Comparison of ENCODE assay signal across 21 cellular contexts in the genomic region with DNA sequence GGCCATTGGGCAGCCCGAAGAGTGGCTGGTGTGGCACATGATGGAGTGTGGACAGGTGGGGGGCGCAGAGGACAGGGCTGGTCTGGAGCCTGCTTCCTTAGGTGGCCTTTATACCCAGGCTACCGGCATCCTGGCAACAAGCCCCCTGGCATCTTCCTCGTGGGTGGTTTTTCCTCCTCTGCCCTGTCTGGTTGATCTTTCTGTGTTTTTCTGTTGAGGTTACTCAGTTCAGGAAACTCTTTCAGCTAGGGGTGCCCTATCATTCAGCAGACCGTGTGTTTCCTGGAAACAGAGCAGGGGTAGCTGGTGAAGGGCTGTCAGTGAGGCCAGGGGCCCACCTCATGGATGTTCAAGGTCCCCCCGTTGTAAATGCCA. TPM values are rescaled to one million over a fixed set of nuclear protein-coding genes. Genes with fewer than 3 reads are reported as not detected.
DNase-seq lines count a peak whose midpoint lies in the region; ATAC-seq and TF ChIP-seq lines count a peak whose summit lies in the region.
"Had no signal": no experiment of that assay in that cellular context is flagged by ENCODE, and none has a peak within 500 bp of the region (broad histone marks: within the 10 kb centered on the region; RNA-seq: fewer than 3 reads in every experiment).

A gene with protein sequence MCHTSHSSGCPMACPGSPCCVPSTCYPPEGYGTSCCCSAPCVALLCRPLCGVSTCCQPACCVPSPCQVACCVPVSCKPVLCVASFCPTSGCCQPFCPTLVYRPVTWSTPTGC (minus strand): TSS at position 84 of the 375 bp plus-strand sequence. CDS start 45 bp downstream, at position 39.

- CTCF ChIA-PET in activated CD4-positive, alpha-beta memory T cell treated with anti-CD3 and anti-CD28 coated beads, Interleukin-2, amount 10 ng/mL, durations not matched to agents 7 days and 5 days (lab: Charles Lee), result interaction anchor here (0.9 kb wide), 1 partner anchor 10 kb away, joined by 3 read pairs; no protein-coding TSS in a partner anchor
- CTCF ChIA-PET in naive thymus-derived CD4-positive, alpha-beta T cell (lab: Charles Lee), result interaction anchor here (0.6 to 1.3 kb wide), 2 partner anchors 12 to 44 kb away, joined by 3 to 4 read pairs; a partner anchor contains a TSS

- no peak for TF ChIP-seq CTCF in prostate gland (IDR thresholded peaks at IDR 0.05)

- H3K4me3 Mint-ChIP-seq in activated naive CD8-positive, alpha-beta T cell, result peak within 1 kb of the TSS; percentile 57
- no peak within 1 kb of the TSS for H3K4me3 Mint-ChIP-seq in activated naive CD8-positive, alpha-beta T cell treated with anti-CD3 and anti-CD28 coated beads, Interleukin-2, amount 50 U/mL, for 24 hours
- no peak within 1 kb of the TSS for H3K4me3 Mint-ChIP-seq in activated CD4-positive, alpha-beta memory T cell treated with anti-CD3 and anti-CD28 coated beads, Interleukin-2, amount 10 ng/mL, durations not matched to agents 7 days and 5 days
- H3K4me3 Mint-ChIP-seq in naive thymus-derived CD4-positive, alpha-beta T cell, result peak within 1 kb of the TSS in 9 of 10 donors; percentile 38 to 77 (median 72)

- no peaks in the 10 kb centered on the region for H3K27me3 Mint-ChIP-seq in activated naive CD8-positive, alpha-beta T cell
- H3K27me3 Mint-ChIP-seq in activated naive CD8-positive, alpha-beta T cell treated with anti-CD3 and anti-CD28 coated beads, Interleukin-2, amount 50 U/mL, for 24 hours, result no peaks in the 10 kb centered on the region
- H3K27me3 Mint-ChIP-seq in activated CD4-positive, alpha-beta memory T cell treated with anti-CD3 and anti-CD28 coated beads, Interleukin-2, amount 10 ng/mL, durations not matched to agents 7 days and 5 days, result no peaks in the 10 kb centered on the region
- H3K27me3 Mint-ChIP-seq in naive thymus-derived CD4-positive, alpha-beta T cell, result no peaks in the 10 kb centered on the region

- H3K9me3 Mint-ChIP-seq in activated naive CD8-positive, alpha-beta T cell (ENCODE audit: low read depth), result peaks cover 6% of the 10 kb centered on the region
- H3K9me3 Mint-ChIP-seq in activated naive CD8-positive, alpha-beta T cell treated with anti-CD3 and anti-CD28 coated beads, Interleukin-2, amount 50 U/mL, for 24 hours, result peaks cover 17% of the 10 kb centered on the region
- H3K9me3 Mint-ChIP-seq in activated CD4-positive, alpha-beta memory T cell treated with anti-CD3 and anti-CD28 coated beads, Interleukin-2, amount 10 ng/mL, durations not matched to agents 7 days and 5 days, result peaks cover 31% of the 10 kb centered on the region
- H3K9me3 Mint-ChIP-seq in naive thymus-derived CD4-positive, alpha-beta T cell, result peaks cover 7 to 58% (median 39%) of the 10 kb centered on the region in 11 donors

- peak within 1 kb of the TSS; percentile 47 for H3K27ac ChIP-seq in naive thymus-derived CD4-positive, alpha-beta T cell (ENCODE audit: low read depth, low read length)
- no peak within 1 kb of the TSS for H3K27ac ChIP-seq in prostate gland
- H3K27ac ChIP-seq: C4-2B, neutrophil, testis, vagina had no signal

- H3K27me3 ChIP-seq in naive thymus-derived CD4-positive, alpha-beta T cell (ENCODE audit: control insufficient read depth in 2 of 2, insufficient read depth in 2 of 2, low read length in 2 of 2), result no peaks in the 10 kb centered on the region
- H3K27me3 ChIP-seq in prostate gland (replicated peaks; ENCODE audit: insufficient read depth), result no peaks in the 10 kb centered on the region
- H3K27me3 ChIP-seq: neutrophil, testis, vagina had no signal

- no peak for ATAC-seq in activated naive CD8-positive, alpha-beta T cell treated with anti-CD3 and anti-CD28 coated beads, Interleukin-2, amount 50 U/mL, for 24 hours
- no peak for ATAC-seq in naive thymus-derived CD4-positive, alpha-beta T cell
- ATAC-seq in HG03521 (IDR thresholded peaks at IDR 0.05; ENCODE audit: unreplicated experiment) (no peak), GM21717 (IDR thresholded peaks at IDR 0.05; ENCODE audit: unreplicated experiment) (no peak)

- 77% methylated on average over 5 of the region's 6 CpGs for WGBS in prostate gland

- no peak for DNase-seq in activated naive CD8-positive, alpha-beta T cell treated with anti-CD3 and anti-CD28 coated beads, Interleukin-2, amount 50 U/mL, for 24 hours
- DNase-seq in activated CD4-positive, alpha-beta memory T cell treated with anti-CD3 and anti-CD28 coated beads, Interleukin-2, amount 10 ng/mL, durations not matched to agents 7 days and 5 days, result no peak
- DNase-seq in naive thymus-derived CD4-positive, alpha-beta T cell, result peak in 5 of 9 donors; percentile 18 to 48 (median 38)
- no peak for DNase-seq in mucosa of gallbladder (ENCODE audit: low spot score)
- no peak for DNase-seq in prostate gland (ENCODE audit: low spot score)
- DNase-seq: EL, Kasumi-1, MV-4-11, testis had no signal

- peaks cover 67% of the 10 kb centered on the region for H3K4me1 Mint-ChIP-seq in activated naive CD8-positive, alpha-beta T cell (ENCODE audit: low read depth)
- peaks cover 52% of the 10 kb centered on the region for H3K4me1 Mint-ChIP-seq in activated naive CD8-positive, alpha-beta T cell treated with anti-CD3 and anti-CD28 coated beads, Interleukin-2, amount 50 U/mL, for 24 hours
- peaks cover 58% of the 10 kb centered on the region for H3K4me1 Mint-ChIP-seq in activated CD4-positive, alpha-beta memory T cell treated with anti-CD3 and anti-CD28 coated beads, Interleukin-2, amount 10 ng/mL, durations not matched to agents 7 days and 5 days
- H3K4me1 Mint-ChIP-seq in naive thymus-derived CD4-positive, alpha-beta T cell, result peaks cover 42 to 65% (median 61%) of the 10 kb centered on the region in 7 donors

- H3K4me1 ChIP-seq in naive thymus-derived CD4-positive, alpha-beta T cell (ENCODE audit: control insufficient read depth in 2 of 2, insufficient read depth in 2 of 2, low read length in 2 of 2), result peaks cover 51 to 60% of the 10 kb centered on the region in 2 donors
- no peaks in the 10 kb centered on the region for H3K4me1 ChIP-seq in prostate gland (replicated peaks)
- H3K4me1 ChIP-seq: HAP-1, testis, vagina had no signal

- TF ChIP-seq POLR2A in prostate gland (IDR thresholded peaks at IDR 0.05), result no peak

- peaks cover 0 to 22% (median 7%) of the 10 kb centered on the region in 3 experiments for H3K9me3 ChIP-seq in naive thymus-derived CD4-positive, alpha-beta T cell (ENCODE audit: control insufficient read depth in 2 of 3, low read length in 3 of 3)
- no peaks in the 10 kb centered on the region for H3K9me3 ChIP-seq in prostate gland
- H3K9me3 ChIP-seq: HAP-1, testis, vagina had no signal

- intact Hi-C loops in naive thymus-derived CD4-positive, alpha-beta T cell (cut with micrococcal nuclease), result loop anchor here in 1 of 2 donors (10.0 kb wide), 1 partner anchor 70 kb away; a partner anchor contains a TSS
- intact Hi-C loops in prostate gland (cut with DNase I), result no loop called here

- no peaks in the 10 kb centered on the region for H3K36me3 ChIP-seq in naive thymus-derived CD4-positive, alpha-beta T cell (ENCODE audit: control insufficient read depth in 2 of 3, insufficient read depth in 3 of 3, low read length in 3 of 3)
- H3K36me3 ChIP-seq in prostate gland, result no peaks in the 10 kb centered on the region
- H3K36me3 ChIP-seq: HAP-1, neutrophil, vagina had no signal

- POLR2A ChIA-PET in activated CD4-positive, alpha-beta memory T cell treated with anti-CD3 and anti-CD28 coated beads, Interleukin-2, amount 10 ng/mL, durations not matched to agents 7 days and 5 days (lab: Charles Lee), result interaction anchor here (2.2 kb wide), 1 partner anchor 35 kb away, joined by 9 read pairs; no protein-coding TSS in a partner anchor
- POLR2A ChIA-PET in naive thymus-derived CD4-positive, alpha-beta T cell (lab: Charles Lee), result interaction anchor here (0.9 to 1.8 kb wide), 4 partner anchors 13 to 107 kb away, joined by 3 to 6 read pairs (median 4); a partner anchor contains a TSS

- no peak within 1 kb of the TSS for H3K4me3 ChIP-seq in naive thymus-derived CD4-positive, alpha-beta T cell (ENCODE audit: low read length)
- no peak within 1 kb of the TSS for H3K4me3 ChIP-seq in prostate gland
- H3K4me3 ChIP-seq: HAP-1, lung, skin epidermis, testis, vagina had no signal

- H3K36me3 Mint-ChIP-seq in activated naive CD8-positive, alpha-beta T cell, result peaks cover 9% of the 10 kb centered on the region
- peaks cover 6% of the 10 kb centered on the region for H3K36me3 Mint-ChIP-seq in activated naive CD8-positive, alpha-beta T cell treated with anti-CD3 and anti-CD28 coated beads, Interleukin-2, amount 50 U/mL, for 24 hours (ENCODE audit: low read depth)
- peaks cover 48% of the 10 kb centered on the region for H3K36me3 Mint-ChIP-seq in activated CD4-positive, alpha-beta memory T cell treated with anti-CD3 and anti-CD28 coated beads, Interleukin-2, amount 10 ng/mL, durations not matched to agents 7 days and 5 days (ENCODE audit: low read depth)
- H3K36me3 Mint-ChIP-seq in naive thymus-derived CD4-positive, alpha-beta T cell, result peaks cover 11 to 58% (median 16%) of the 10 kb centered on the region in 5 donors

- peak within 1 kb of the TSS; percentile 69 for H3K27ac Mint-ChIP-seq in activated naive CD8-positive, alpha-beta T cell
- no peak within 1 kb of the TSS for H3K27ac Mint-ChIP-seq in activated naive CD8-positive, alpha-beta T cell treated with anti-CD3 and anti-CD28 coated beads, Interleukin-2, amount 50 U/mL, for 24 hours
- H3K27ac Mint-ChIP-seq in activated CD4-positive, alpha-beta memory T cell treated with anti-CD3 and anti-CD28 coated beads, Interleukin-2, amount 10 ng/mL, durations not matched to agents 7 days and 5 days, result peak within 1 kb of the TSS; percentile 63
- H3K27ac Mint-ChIP-seq in naive thymus-derived CD4-positive, alpha-beta T cell, result peak within 1 kb of the TSS; percentile 73 to 95 (median 90)
- H3K27ac Mint-ChIP-seq: activated naive CD4-positive, alpha-beta T cell treated with anti-CD3 and anti-CD28 coated beads, Interleukin-2, amount 50 U/mL, for 72 hours had no signal

RNA-seq across cellular contexts. Expression of the gene that starts here (rescaled TPM):
- total RNA-seq in activated CD4-positive, alpha-beta memory T cell treated with anti-CD3 and anti-CD28 coated beads, Interleukin-2, amount 10 ng/mL, durations not matched to agents 7 days and 5 days, result not detected
- not detected for total RNA-seq in naive thymus-derived CD4-positive, alpha-beta T cell
- polyA plus RNA-seq in naive thymus-derived CD4-positive, alpha-beta T cell, result not detected
- total RNA-seq in mucosa of gallbladder (not detected), prostate gland (not detected)
- total RNA-seq: activated naive CD4-positive, alpha-beta T cell treated with anti-CD3 and anti-CD28 coated beads, Interleukin-2, amount 50 U/mL, for 72 hours; cerebellum; lung; SK-MEL-5; testis; vagina had no signal
- polyA plus RNA-seq: lung had no signal

Comparison
In these comparisons a context has a peak if more than half of its experiments do, and no peak if none do; other contexts are left out.
1. H3K4me3 Mint-ChIP-seq: peak in activated naive CD8-positive, alpha-beta T cell (single experiment) and naive thymus-derived CD4-positive, alpha-beta T cell (9 of 10); none in activated naive CD8-positive, alpha-beta T cell treated with anti-CD3 and anti-CD28 coated beads, Interleukin-2, amount 50 U/mL, for 24 hours (single experiment) and activated CD4-positive, alpha-beta memory T cell treated with anti-CD3 and anti-CD28 coated beads, Interleukin-2, amount 10 ng/mL, durations not matched to agents 7 days and 5 days (single experiment).
2. Peak in DNase-seq and H3K27ac ChIP-seq in naive thymus-derived CD4-positive, alpha-beta T cell; RNA of the gene not detected or under 1 TPM.